12 cellular contexts compared by ENCODE assay signal in the genomic region with DNA sequence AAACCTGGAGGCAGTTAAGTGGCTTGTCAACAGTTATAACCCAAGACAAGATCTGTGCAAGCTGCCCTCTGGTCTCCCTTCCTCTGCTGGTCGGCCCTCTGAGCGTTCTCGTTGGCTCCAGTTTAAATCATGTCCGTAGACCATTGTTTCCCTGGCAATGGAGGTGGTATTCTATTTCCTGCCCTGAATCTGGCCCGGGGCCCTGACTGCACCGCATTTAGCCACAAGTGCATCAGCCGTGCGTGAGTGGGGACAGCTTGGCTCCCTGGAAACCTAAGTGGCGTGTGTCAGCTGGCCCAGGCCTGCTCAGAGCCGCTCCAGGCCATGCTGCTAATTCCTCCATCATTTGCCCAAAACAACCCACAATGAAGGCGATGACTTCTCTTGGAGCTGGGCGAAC. TPM values are rescaled to one million over a fixed set of nuclear protein-coding genes. Genes with fewer than 3 reads are reported as not detected.
DNase-seq lines count a peak whose midpoint lies in the region; ATAC-seq and TF ChIP-seq lines count a peak whose summit lies in the region.
"Had no signal": no experiment of that assay in that cellular context is flagged by ENCODE, and none has a peak within 500 bp of the region (broad histone marks: within the 10 kb centered on the region; RNA-seq: fewer than 3 reads in every experiment).

No MANE protein-coding gene starts in this region.

- H3K27ac ChIP-seq in SJCRH30 (no peak overlapping the region), right cardiac atrium (ENCODE audit: low read length) (peak overlapping the region; percentile 89), PC-9 (no peak overlapping the region)
- H3K27ac ChIP-seq: adrenal gland, neutrophil had no signal

- ATAC-seq in right cardiac atrium (peak; percentile 88), HG02798 (IDR thresholded peaks at IDR 0.05; ENCODE audit: poor library complexity, unreplicated experiment) (no peak)

- no TSS peak for BruUV-seq in PC-9 (replicated peaks; lab: Mats Ljungman, UMichigan)

- no peaks in the 10 kb centered on the region for H3K9me2 ChIP-seq in PC-9 (ENCODE audit: insufficient read depth)

- peaks cover 24% of the 10 kb centered on the region for H3K4me1 ChIP-seq in SJCRH30
- no peaks in the 10 kb centered on the region for H3K4me1 ChIP-seq in right cardiac atrium (ENCODE audit: control insufficient read depth, insufficient read depth, low read length)
- peaks cover 8% of the 10 kb centered on the region; the same call in 1 of the 2 replicates for H3K4me1 ChIP-seq in PC-9 (replicated peaks; ENCODE audit: insufficient read depth)
- H3K4me1 ChIP-seq: adrenal gland had no signal

- WGBS in right cardiac atrium, result 24% methylated on average over 12 of the region's 12 CpGs

- no peaks in the 10 kb centered on the region for H3K9me3 ChIP-seq in SJCRH30 (replicated peaks)
- H3K9me3 ChIP-seq in right cardiac atrium (ENCODE audit: control insufficient read depth, low read length), result no peaks in the 10 kb centered on the region
- no peaks in the 10 kb centered on the region for H3K9me3 ChIP-seq in PC-9 (ENCODE audit: insufficient read depth, low read depth)
- H3K9me3 ChIP-seq: adrenal gland, neutrophil had no signal

- no peak overlapping the region for H2AFZ ChIP-seq in PC-9

- TF ChIP-seq CTCF in PC-9 (conservative IDR thresholded peaks at IDR 0.05), result no peak

- no peaks in the 10 kb centered on the region for H4K20me1 ChIP-seq in PC-9 (ENCODE audit: insufficient read depth)

- H3K4me2 ChIP-seq in PC-9, result no peak overlapping the region

- no peaks in the 10 kb centered on the region for H3F3A ChIP-seq in PC-9 (ENCODE audit: insufficient read depth, low read depth)

- H3K79me2 ChIP-seq in PC-9 (ENCODE audit: low read depth), result no peaks in the 10 kb centered on the region

- POLR2A ChIA-PET in PC-9 (lab: Charles Lee; ENCODE audit: unreplicated experiment), result no interaction called here

- DNase-seq in NCI-H345 (lab: John Stamatoyannopoulos, UW) (peak; percentile 51), NCI-H345 treated with DMSO at 0.1 percent for 48 hours (lab: John Stamatoyannopoulos, UW; ENCODE audit: unreplicated experiment) (no peak), SJCRH30 (peak; percentile 52 to 71), right cardiac atrium (peak; percentile 67 to 87 (median 86)), PC-9 (no peak), NCI-H1436 treated with DMSO at 0.1 percent for 48 hours (lab: John Stamatoyannopoulos, UW) (no peak), NCI-H526 treated with DMSO at 0.1 percent for 48 hours (lab: John Stamatoyannopoulos, UW) (no peak)
- DNase-seq: NCI-H2227 treated with DMSO at 0.1 percent for 48 hours had no signal

- intact Hi-C loops in right cardiac atrium (cut with DNase I) (no loop called here), PC-9 (cut with micrococcal nuclease; ENCODE audit: unreplicated experiment) (no loop called here)

- CTCF ChIA-PET in PC-9 (lab: Charles Lee), result no interaction called here

- H3K27me3 ChIP-seq in SJCRH30 (no peaks in the 10 kb centered on the region), right cardiac atrium (ENCODE audit: control insufficient read depth, insufficient read depth) (no peaks in the 10 kb centered on the region), PC-9 (ENCODE audit: insufficient read depth, low read depth) (peaks cover 10% of the 10 kb centered on the region; the same call in 1 of the 2 replicates)
- H3K27me3 ChIP-seq: adrenal gland, neutrophil had no signal

- H3K36me3 ChIP-seq in SJCRH30 (no peaks in the 10 kb centered on the region), PC-9 (ENCODE audit: low read depth) (no peaks in the 10 kb centered on the region)
- H3K36me3 ChIP-seq: adrenal gland, neutrophil had no signal

- H3K4me3 ChIP-seq in SJCRH30 (no peak overlapping the region), right cardiac atrium (ENCODE audit: low read length) (peak overlapping the region; percentile 70), PC-9 (no peak overlapping the region)
- H3K4me3 ChIP-seq: adrenal gland had no signal

RNA-seq across cellular contexts. Expression of a gene that starts 15.0 kb away (rescaled TPM):
- total RNA-seq in SJCRH30 (2014; rRNA removed; shearing (Covaris generic)), result 0.25 and 0.26 TPM in 2 replicates
- total RNA-seq in right cardiac atrium (100 to 1,000 TPM; 285 to 543 (median 321) TPM), PC-9 (2021) (0.28 and 0.68 TPM in 2 replicates)
- polyA plus RNA-seq in right cardiac atrium, result 143 TPM
- total RNA-seq: kidney epithelial cell had no signal

Comparison
In these comparisons a context has a peak if more than half of its experiments do, and no peak if none do; other contexts are left out.
1. DNase-seq: peak in NCI-H345 (single experiment), SJCRH30 (2 of 2) and right cardiac atrium (3 of 3); none in NCI-H345 treated with DMSO at 0.1 percent for 48 hours (single experiment), PC-9 (0 of 2), NCI-H1436 treated with DMSO at 0.1 percent for 48 hours (single experiment) and NCI-H526 treated with DMSO at 0.1 percent for 48 hours (single experiment).
2. RNA of a gene that starts 15.0 kb away (total RNA-seq): 285 to 543 TPM in right cardiac atrium; 0.28 to 0.68 TPM in PC-9 and 0.25 to 0.26 TPM in SJCRH30; every median in the first group is over 100 times any median in the second.